Comparison of ENCODE assay signal across 23 cellular contexts in genomic region chr9:16450578-16450977, GRCh38.
DNase-seq lines count a peak whose midpoint lies in the region; ATAC-seq and TF ChIP-seq lines count a peak whose summit lies in the region.
"Had no signal": no experiment of that assay in that cellular context is flagged by ENCODE, and none has a peak within 500 bp of the region (broad histone marks: within the 10 kb centered on the region; RNA-seq: fewer than 3 reads in every experiment).

No MANE protein-coding gene starts in this region.

- no peak for TF ChIP-seq POLR2A in spleen (IDR thresholded peaks at IDR 0.05)

- no peaks in the 10 kb centered on the region for H3K36me3 ChIP-seq in CD8-positive, alpha-beta memory T cell (ENCODE audit: insufficient read depth, low read length)
- H3K36me3 ChIP-seq in spleen, result no peaks in the 10 kb centered on the region
- no peaks in the 10 kb centered on the region for H3K36me3 ChIP-seq in neuronal stem cell (replicated peaks in 1 of 2; ENCODE audit: control insufficient read depth in 2 of 2, insufficient read depth in 2 of 2, low read length in 2 of 2)
- H3K36me3 ChIP-seq: adrenal gland, lower lobe of right lung, transverse colon had no signal

- intact Hi-C loops in spleen (cut with DNase I; ENCODE audit: low total_unique reads), result no loop called here

- ATAC-seq in GM19023 (IDR thresholded peaks at IDR 0.05; ENCODE audit: unreplicated experiment) (peak; percentile 57), HG03280 (IDR thresholded peaks at IDR 0.05; ENCODE audit: unreplicated experiment) (peak; percentile 73)
- ATAC-seq: lower lobe of right lung, T-helper 17 cell had no signal

- H2BK120ac ChIP-seq in neuronal stem cell (ENCODE audit: low read depth, low read length), result no peak overlapping the region

- POLR2A ChIA-PET in CD8-positive, alpha-beta memory T cell (lab: Charles Lee), result no interaction called here

- peaks cover 0 to 2% (median 0%) of the 10 kb centered on the region in 3 donors for H3K36me3 Mint-ChIP-seq in CD8-positive, alpha-beta memory T cell
- H3K36me3 Mint-ChIP-seq: brain had no signal

- no peak overlapping the region for H2BK12ac ChIP-seq in neuronal stem cell (ENCODE audit: low read length)

- H3K27ac Mint-ChIP-seq in CD8-positive, alpha-beta memory T cell, result no peak overlapping the region
- H3K27ac Mint-ChIP-seq: activated CD4-positive, alpha-beta T cell treated with anti-CD3 and anti-CD28 coated beads, Interleukin-2, amount 10 ng/mL, durations not matched to agents 24 days and 14 days; brain; progenitor cell of endocrine pancreas; T-helper 17 cell had no signal

- TF ChIP-seq CTCF in GM12865 (IDR thresholded peaks at IDR 0.05; ENCODE audit: insufficient read depth, low read depth, low read length, missing control alignments) (no peak), spleen (IDR thresholded peaks at IDR 0.05 in 8 of 11, conservative IDR thresholded peaks at IDR 0.05 in 3 of 11) (no peak)

- no peaks in the 10 kb centered on the region for H3K79me1 ChIP-seq in neuronal stem cell (ENCODE audit: low read depth, low read length)

- no peaks in the 10 kb centered on the region for H3K27me3 ChIP-seq in CD8-positive, alpha-beta memory T cell (ENCODE audit: insufficient read depth, low read length, poor library complexity, severe bottlenecking)
- H3K27me3 ChIP-seq in spleen (replicated peaks in 1 of 7), result no peaks in the 10 kb centered on the region
- H3K27me3 ChIP-seq in neuronal stem cell (ENCODE audit: control insufficient read depth in 3 of 3, insufficient read depth in 3 of 3, low read depth in 1 of 3, low read length in 3 of 3), result no peaks in the 10 kb centered on the region
- H3K27me3 ChIP-seq: adrenal gland, transverse colon had no signal

- no peak overlapping the region for H2AK5ac ChIP-seq in neuronal stem cell (ENCODE audit: low read depth, low read length)

- H3K4ac ChIP-seq in neuronal stem cell (ENCODE audit: low read length), result no peak overlapping the region

- H3K4me1 ChIP-seq in CD8-positive, alpha-beta memory T cell (ENCODE audit: insufficient read depth, low read length), result no peaks in the 10 kb centered on the region
- H3K4me1 ChIP-seq in spleen (no peaks in the 10 kb centered on the region), neuronal stem cell (ENCODE audit: control insufficient read depth in 2 of 2, insufficient read depth in 1 of 2, low read depth in 1 of 2, low read length in 2 of 2) (no peaks in the 10 kb centered on the region)
- H3K4me1 ChIP-seq: adrenal gland, lower lobe of right lung had no signal

- no peak overlapping the region for H3K4me2 ChIP-seq in neuronal stem cell (ENCODE audit: insufficient read depth, low read length, poor library complexity, severe bottlenecking)

- H2BK5ac ChIP-seq in neuronal stem cell (ENCODE audit: low read length), result no peak overlapping the region

- H3K23ac ChIP-seq in neuronal stem cell (ENCODE audit: low read depth, low read length, poor library complexity), result no peak overlapping the region

- H3K27me3 Mint-ChIP-seq in CD8-positive, alpha-beta memory T cell, result no peaks in the 10 kb centered on the region
- H3K27me3 Mint-ChIP-seq: activated CD4-positive, alpha-beta T cell treated with anti-CD3 and anti-CD28 coated beads, Interleukin-2, amount 10 ng/mL, durations not matched to agents 24 days and 14 days; progenitor cell of endocrine pancreas; T-helper 17 cell had no signal

- no peak overlapping the region for H4K8ac ChIP-seq in neuronal stem cell (ENCODE audit: low read depth, low read length)

- peak; percentile 76 for DNase-seq in GM12865 (ENCODE audit: low read depth)
- DNase-seq in SK-N-DZ (ENCODE audit: low spot score), result peak; percentile 64
- no peak for DNase-seq in CD8-positive, alpha-beta memory T cell
- DNase-seq in spleen, result no peak
- DNase-seq in neuronal stem cell (ENCODE audit: low spot score), result no peak
- DNase-seq in activated CD4-positive, alpha-beta T cell treated with anti-CD3 and anti-CD28 coated beads, Interleukin-2, amount 50 U/mL, for 48 hours, result no peak
- DNase-seq: activated CD4-positive, alpha-beta T cell treated with anti-CD3 and anti-CD28 coated beads, Interleukin-2, amount 10 ng/mL, durations not matched to agents 24 days and 14 days; activated naive CD4-positive, alpha-beta T cell treated with Interleukin-2 at 50 U/mL for 16 hours; activated T-cell treated with anti-CD3 and anti-CD28 coated beads, Interleukin-2, amount 50 U/mL, for 48 hours; adrenal gland; EL; lower lobe of right lung; MV-4-11; NCI-H2029; NCI-H510A treated with DMSO at 0.1 percent for 48 hours; stimulated activated CD8-positive, alpha-beta memory T cell treated with anti-CD3 and anti-CD28 coated beads, Interleukin-4, amount 100 ng/mL, for 48 hours; T-helper 17 cell; transverse colon had no signal

- no peak overlapping the region for H3K18ac ChIP-seq in neuronal stem cell (ENCODE audit: low read length)

- H2AFZ ChIP-seq in neuronal stem cell (ENCODE audit: low read length), result no peak overlapping the region

- H3K9me3 ChIP-seq in CD8-positive, alpha-beta memory T cell (ENCODE audit: low read length), result no peaks in the 10 kb centered on the region
- no peaks in the 10 kb centered on the region for H3K9me3 ChIP-seq in spleen
- H3K9me3 ChIP-seq in neuronal stem cell (replicated peaks in 1 of 2; ENCODE audit: control insufficient read depth in 2 of 2, insufficient read depth in 1 of 2, low read depth in 1 of 2, low read length in 2 of 2), result no peaks in the 10 kb centered on the region
- H3K9me3 ChIP-seq: adrenal gland, lower lobe of right lung, transverse colon had no signal

- 69 to 86% (median 73%) methylated on average over 3 of the region's 3 CpGs for WGBS in spleen, 5 donors
- WGBS in neuronal stem cell (ENCODE audit: extremely low coverage in 2 of 2, insufficient read length in 2 of 2, insufficient replicate concordance in 1 of 2), 2 donors, result no CpG with 5 or more reads among the region's 3 CpGs

- H4K91ac ChIP-seq in neuronal stem cell (ENCODE audit: low read depth, low read length, poor library complexity), result no peak overlapping the region

- no peak overlapping the region for H3K14ac ChIP-seq in neuronal stem cell (ENCODE audit: low read length)

- H3K4me1 Mint-ChIP-seq in CD8-positive, alpha-beta memory T cell, result no peaks in the 10 kb centered on the region
- H3K4me1 Mint-ChIP-seq: activated CD4-positive, alpha-beta T cell treated with anti-CD3 and anti-CD28 coated beads, Interleukin-2, amount 10 ng/mL, durations not matched to agents 24 days and 14 days; neural crest cell; T-helper 17 cell had no signal

- no peak overlapping the region for H3K27ac ChIP-seq in CD8-positive, alpha-beta memory T cell (ENCODE audit: low read depth, low read length)
- H3K27ac ChIP-seq in spleen, result no peak overlapping the region
- H3K27ac ChIP-seq in neuronal stem cell (replicated peaks; ENCODE audit: low read length), result no peak overlapping the region
- H3K27ac ChIP-seq: adrenal gland, lower lobe of right lung, transverse colon had no signal

- H3K4me3 Mint-ChIP-seq in CD8-positive, alpha-beta memory T cell, result no peak overlapping the region
- H3K4me3 Mint-ChIP-seq: activated CD4-positive, alpha-beta T cell treated with anti-CD3 and anti-CD28 coated beads, Interleukin-2, amount 10 ng/mL, durations not matched to agents 24 days and 14 days; brain; neural crest cell; T-helper 17 cell had no signal

- peaks cover 0 to 24% (median 5%) of the 10 kb centered on the region in 5 donors for H3K9me3 Mint-ChIP-seq in CD8-positive, alpha-beta memory T cell
- H3K9me3 Mint-ChIP-seq: activated CD4-positive, alpha-beta T cell treated with anti-CD3 and anti-CD28 coated beads, Interleukin-2, amount 10 ng/mL, durations not matched to agents 24 days and 14 days; brain; neural crest cell had no signal

- H3K9ac ChIP-seq in neuronal stem cell (ENCODE audit: low read depth, low read length, poor library complexity), result no peak overlapping the region

- CTCF ChIA-PET in CD8-positive, alpha-beta memory T cell (lab: Charles Lee), result no interaction called here

- no peak overlapping the region for H2BK15ac ChIP-seq in neuronal stem cell (ENCODE audit: low read length)

- H3K4me3 ChIP-seq in GM12865 (ENCODE audit: low read depth, low read length), result no peak overlapping the region
- H3K4me3 ChIP-seq in CD8-positive, alpha-beta memory T cell (ENCODE audit: low read length), result no peak overlapping the region
- no peak overlapping the region for H3K4me3 ChIP-seq in spleen
- H3K4me3 ChIP-seq in neuronal stem cell (ENCODE audit: low read length in 2 of 2), result no peak overlapping the region
- H3K4me3 ChIP-seq: adrenal gland, lower lobe of right lung, transverse colon had no signal

Comparison
In these comparisons a context has a peak if more than half of its experiments do, and no peak if none do; other contexts are left out.
1. DNase-seq: peak in GM12865 (single experiment) and SK-N-DZ (single experiment); none in CD8-positive, alpha-beta memory T cell (0 of 5), spleen (single experiment), neuronal stem cell (single experiment) and activated CD4-positive, alpha-beta T cell treated with anti-CD3 and anti-CD28 coated beads, Interleukin-2, amount 50 U/mL, for 48 hours (0 of 2).